Comparison of ENCODE assay signal across 17 cellular contexts in genomic region chr5:139642213-139642612, GRCh38. TPM values are rescaled to one million over a fixed set of nuclear protein-coding genes. Genes with fewer than 3 reads are reported as not detected.
DNase-seq lines count a peak whose midpoint lies in the region; TF ChIP-seq lines count a peak whose summit lies in the region.
"Had no signal": no experiment of that assay in that cellular context is flagged by ENCODE, and none has a peak within 500 bp of the region (broad histone marks: within the 10 kb centered on the region; RNA-seq: fewer than 3 reads in every experiment).

No MANE protein-coding gene starts in this region.

- no peaks in the 10 kb centered on the region for H3K36me3 ChIP-seq in thyroid gland
- H3K36me3 ChIP-seq: left ventricle myocardium inferior, ovary had no signal

- H3K9me3 Mint-ChIP-seq in activated T-cell treated with anti-CD3 and anti-CD28 coated beads, Interleukin-2, amount 50 U/mL, for 24 hours: no peaks in the 10 kb centered on the region
- no peaks in the 10 kb centered on the region for H3K9me3 Mint-ChIP-seq in nephron progenitor cell
- no peaks in the 10 kb centered on the region for H3K9me3 Mint-ChIP-seq in activated naive CD8-positive, alpha-beta T cell treated with anti-CD3 and anti-CD28 coated beads for 36 hours
- H3K9me3 Mint-ChIP-seq: activated CD4-positive, alpha-beta memory T cell treated with anti-CD3 and anti-CD28 coated beads, Interleukin-2, amount 10 ng/mL, durations not matched to agents 7 days and 5 days; CD4-positive, CD25-positive, alpha-beta regulatory T cell; stimulated activated memory B cell treated with anti-CD40 and anti-IgM and Interleukin-4, amounts not matched to agents 10 μg/mL and 1 μg/mL and 100 μg/mL, for 72 hours had no signal

- TF ChIP-seq CTCF in nephron progenitor cell (IDR thresholded peaks at IDR 0.05) (no peak), thyroid gland (IDR thresholded peaks at IDR 0.05) (no peak)

- H3K36me3 Mint-ChIP-seq in activated T-cell treated with anti-CD3 and anti-CD28 coated beads, Interleukin-2, amount 50 U/mL, for 24 hours (ENCODE audit: low read depth): no peaks in the 10 kb centered on the region
- no peaks in the 10 kb centered on the region for H3K36me3 Mint-ChIP-seq in nephron progenitor cell (ENCODE audit: low read depth)
- H3K36me3 Mint-ChIP-seq in activated naive CD8-positive, alpha-beta T cell treated with anti-CD3 and anti-CD28 coated beads for 36 hours: no peaks in the 10 kb centered on the region
- H3K36me3 Mint-ChIP-seq: CD4-positive, CD25-positive, alpha-beta regulatory T cell had no signal

- H3K27me3 Mint-ChIP-seq in activated T-cell treated with anti-CD3 and anti-CD28 coated beads, Interleukin-2, amount 50 U/mL, for 24 hours: peaks cover 21% of the 10 kb centered on the region
- H3K27me3 Mint-ChIP-seq in nephron progenitor cell (ENCODE audit: low read depth, poor library complexity): peaks cover 12% of the 10 kb centered on the region
- peaks cover 16% of the 10 kb centered on the region for H3K27me3 Mint-ChIP-seq in activated naive CD8-positive, alpha-beta T cell treated with anti-CD3 and anti-CD28 coated beads for 36 hours
- H3K27me3 Mint-ChIP-seq: stimulated activated memory B cell treated with anti-CD40 and anti-IgM and Interleukin-4, amounts not matched to agents 10 μg/mL and 1 μg/mL and 100 μg/mL, for 72 hours had no signal

- TF ChIP-seq POLR2A in thyroid gland (IDR thresholded peaks at IDR 0.05): no peak

- WGBS in thyroid gland, 2 donors: 55 to 56% methylated on average over 7 of the region's 7 CpGs

- intact Hi-C loops in thyroid gland (cut with DNase I): no loop called here

- H3K9me3 ChIP-seq in thyroid gland: no peaks in the 10 kb centered on the region
- H3K9me3 ChIP-seq: left ventricle myocardium inferior, ovary had no signal

- H3K27ac ChIP-seq in thyroid gland: peak overlapping the region; percentile 70 to 79 (median 78)
- H3K27ac ChIP-seq: HL-60, left ventricle myocardium inferior, ovary had no signal

- H3K4me1 ChIP-seq in thyroid gland: peaks cover 47 to 68% of the 10 kb centered on the region in 2 donors

- no peak overlapping the region for H3K4me3 ChIP-seq in thyroid gland (replicated peaks in 1 of 3)
- H3K4me3 ChIP-seq: left ventricle myocardium inferior, ovary had no signal

- H3K27me3 ChIP-seq in thyroid gland: no peaks in the 10 kb centered on the region
- H3K27me3 ChIP-seq: ovary had no signal

- no peak overlapping the region for H3K4me3 Mint-ChIP-seq in activated T-cell treated with anti-CD3 and anti-CD28 coated beads, Interleukin-2, amount 50 U/mL, for 24 hours
- peak overlapping the region; percentile 52 for H3K4me3 Mint-ChIP-seq in nephron progenitor cell
- H3K4me3 Mint-ChIP-seq in activated naive CD8-positive, alpha-beta T cell treated with anti-CD3 and anti-CD28 coated beads for 36 hours: no peak overlapping the region
- H3K4me3 Mint-ChIP-seq: activated CD4-positive, alpha-beta memory T cell treated with anti-CD3 and anti-CD28 coated beads, Interleukin-2, amount 10 ng/mL, durations not matched to agents 7 days and 5 days; stimulated activated memory B cell treated with anti-CD40 and anti-IgM and Interleukin-4, amounts not matched to agents 10 μg/mL and 1 μg/mL and 100 μg/mL, for 72 hours had no signal

- peak; percentile 24 for DNase-seq in activated T-cell treated with anti-CD3 and anti-CD28 coated beads, Interleukin-2, amount 50 U/mL, for 24 hours
- no peak for DNase-seq in activated T-cell treated with anti-CD3 and anti-CD28 coated beads, Interleukin-2, amount 50 U/mL, for 48 hours
- DNase-seq in activated CD8-positive, alpha-beta memory T cell treated with anti-CD3 and anti-CD28 coated beads, Interleukin-2, amount 50 U/mL, for 48 hours: peak; percentile 44
- DNase-seq in nephron progenitor cell: no peak
- DNase-seq in thyroid gland: no peak
- no peak for DNase-seq in NCI-H2107 (lab: John Stamatoyannopoulos, UW)
- no peak for DNase-seq in NCI-H1092 (lab: John Stamatoyannopoulos, UW)
- DNase-seq in activated naive CD8-positive, alpha-beta T cell treated with anti-CD3 and anti-CD28 coated beads for 36 hours: no peak
- DNase-seq: activated CD4-positive, alpha-beta memory T cell treated with anti-CD3 and anti-CD28 coated beads, Interleukin-2, amount 10 ng/mL, durations not matched to agents 7 days and 5 days; CD4-positive, CD25-positive, alpha-beta regulatory T cell; KG1; left ventricle myocardium inferior; NCI-H1105; NCI-H2171 had no signal

- H3K27ac Mint-ChIP-seq in activated T-cell treated with anti-CD3 and anti-CD28 coated beads, Interleukin-2, amount 50 U/mL, for 24 hours: no peak overlapping the region
- no peak overlapping the region for H3K27ac Mint-ChIP-seq in nephron progenitor cell
- no peak overlapping the region for H3K27ac Mint-ChIP-seq in activated naive CD8-positive, alpha-beta T cell treated with anti-CD3 and anti-CD28 coated beads for 36 hours
- H3K27ac Mint-ChIP-seq: activated CD4-positive, alpha-beta memory T cell treated with anti-CD3 and anti-CD28 coated beads, Interleukin-2, amount 10 ng/mL, durations not matched to agents 7 days and 5 days had no signal

- H3K4me1 Mint-ChIP-seq in activated T-cell treated with anti-CD3 and anti-CD28 coated beads, Interleukin-2, amount 50 U/mL, for 24 hours (ENCODE audit: low read depth): peaks cover 5% of the 10 kb centered on the region
- H3K4me1 Mint-ChIP-seq in nephron progenitor cell: peaks cover 96% of the 10 kb centered on the region
- H3K4me1 Mint-ChIP-seq in activated naive CD8-positive, alpha-beta T cell treated with anti-CD3 and anti-CD28 coated beads for 36 hours: peaks cover 13% of the 10 kb centered on the region

RNA-seq across cellular contexts. Expression of gene CXXC5, which starts 5.9 kb away (rescaled TPM):
- total RNA-seq in thyroid gland: 10 to 100 TPM; 52.3 to 81.8 (median 62.6) TPM
- 1 to 10 TPM; 1.3 to 2.0 TPM for total RNA-seq in activated naive CD8-positive, alpha-beta T cell treated with anti-CD3 and anti-CD28 coated beads for 36 hours

Comparison
In these comparisons a context has a peak if more than half of its experiments do, and no peak if none do; other contexts are left out.
1. DNase-seq: peak in activated T-cell treated with anti-CD3 and anti-CD28 coated beads, Interleukin-2, amount 50 U/mL, for 24 hours (single experiment) and activated CD8-positive, alpha-beta memory T cell treated with anti-CD3 and anti-CD28 coated beads, Interleukin-2, amount 50 U/mL, for 48 hours (single experiment); none in activated T-cell treated with anti-CD3 and anti-CD28 coated beads, Interleukin-2, amount 50 U/mL, for 48 hours (0 of 2), nephron progenitor cell (single experiment), thyroid gland (0 of 2), NCI-H2107 (single experiment), NCI-H1092 (single experiment) and activated naive CD8-positive, alpha-beta T cell treated with anti-CD3 and anti-CD28 coated beads for 36 hours (single experiment).
2. RNA of gene CXXC5, which starts 5.9 kb away (total RNA-seq): 52.3 to 81.8 TPM in thyroid gland; 1.3 to 2.0 TPM in activated naive CD8-positive, alpha-beta T cell treated with anti-CD3 and anti-CD28 coated beads for 36 hours; every median in the first group is over 10 times any median in the second.